ENCODE assay signal across 1 cellular context in the genomic region with DNA sequence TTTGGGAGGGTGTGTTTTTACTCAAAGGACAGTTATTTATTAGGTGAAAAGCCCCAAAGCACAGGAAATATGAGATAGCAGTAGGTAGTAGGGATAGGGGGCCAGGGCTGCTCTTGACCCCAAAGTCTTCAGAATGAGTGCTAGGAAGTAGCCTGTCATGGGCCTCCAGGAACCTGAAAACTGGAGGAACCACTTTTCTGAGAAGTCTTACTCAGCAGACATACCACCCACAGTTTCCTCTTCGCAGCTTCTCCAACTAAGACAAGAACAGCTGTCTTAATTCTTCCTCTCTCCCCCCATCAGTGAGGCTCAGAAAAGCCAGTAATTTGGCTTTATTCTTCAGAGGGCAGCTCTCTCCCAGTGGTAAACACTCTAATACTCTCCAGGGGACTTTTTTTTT.
TF ChIP-seq lines count a peak whose summit lies in the region.

No MANE protein-coding gene starts in this region.

TF ChIP-seq in K562, 482 proteins besides CTCF, POLR2A, EP300 and RAD21 (continued from another document):
- TF ChIP-seq MEF2D (tag; conservative IDR thresholded peaks at IDR 0.05; ENCODE audit: low read depth) (no peak), SMARCA4 (IDR thresholded peaks at IDR 0.05) (peak; percentile 52; the same call in 1 of the 2 replicates), TEAD4 (IDR thresholded peaks at IDR 0.05; ENCODE audit: low read length) (peak; percentile 27; the same call in 1 of the 2 replicates), TEAD4 (CRISPR knock-in tag; IDR thresholded peaks at IDR 0.05; ENCODE audit: borderline replicate concordance) (no peak), CREBBP (IDR thresholded peaks at IDR 0.05; ENCODE audit: low read depth, low read length) (no peak), MEIS2 (IDR thresholded peaks at IDR 0.05; ENCODE audit: partially characterized antibody) (peak; percentile 16), EHMT2 (IDR thresholded peaks at IDR 0.05) (0 out of 2 replicates have a peak, but pooled peaks have one; percentile 20), GATAD2A (IDR thresholded peaks at IDR 0.05) (no peak), STAT5A (IDR thresholded peaks at IDR 0.05; ENCODE audit: borderline replicate concordance, low read length) (peak; percentile 55; the same call in 1 of the 2 replicates), MAFF (IDR thresholded peaks at IDR 0.05; ENCODE audit: low read length) (peak; percentile 47; the same call in 1 of the 2 replicates), CCAR2 (IDR thresholded peaks at IDR 0.05; ENCODE audit: low read depth, low read length) (no peak), SMARCE1 (IDR thresholded peaks at IDR 0.05) (peak; percentile 54; the same call in 1 of the 2 replicates), EP400 (IDR thresholded peaks at IDR 0.05) (no peak), SMAD4 (CRISPR knock-in tag; conservative IDR thresholded peaks at IDR 0.05) (peak; percentile 51; the same call in 1 of the 2 replicates), C11orf30 (IDR thresholded peaks at IDR 0.05; ENCODE audit: low read depth) (peak; percentile 64), ZNF644 (tag; IDR thresholded peaks at IDR 0.05; ENCODE audit: low read depth) (no peak), PRMT5 (CRISPR knock-in tag; IDR thresholded peaks at IDR 0.05) (no peak), NFIC (IDR thresholded peaks at IDR 0.05) (0 out of 2 replicates have a peak, but pooled peaks have one; percentile 5), CSDE1 (IDR thresholded peaks at IDR 0.05) (no peak), HOXB6 (CRISPR knock-in tag; IDR thresholded peaks at IDR 0.05; ENCODE audit: borderline replicate concordance) (no peak), LARP7 (IDR thresholded peaks at IDR 0.05) (no peak), SPI1 (IDR thresholded peaks at IDR 0.05; ENCODE audit: borderline replicate concordance, low read depth, low read length) (no peak), ZNF445 (CRISPR knock-in tag; IDR thresholded peaks at IDR 0.05; ENCODE audit: low read depth) (no peak), DACH1 (IDR thresholded peaks at IDR 0.05; ENCODE audit: partially characterized antibody) (peak; percentile 69), SRSF9 (IDR thresholded peaks at IDR 0.05; ENCODE audit: borderline replicate concordance, low read depth, low read length) (no peak), MAFK (IDR thresholded peaks at IDR 0.05; ENCODE audit: low read length) (peak; percentile 57; the same call in 1 of the 2 replicates), BRF1 (IDR thresholded peaks at IDR 0.05; ENCODE audit: borderline replicate concordance, extremely low read depth, insufficient read length) (no peak), CBX8 (IDR thresholded peaks at IDR 0.05; ENCODE audit: borderline replicate concordance, extremely low read depth, low read depth, low read length, poor library complexity, severe bottlenecking) (no peak), HLTF (IDR thresholded peaks at IDR 0.05) (no peak), LEF1 (IDR thresholded peaks at IDR 0.05) (0 out of 2 replicates have a peak, but pooled peaks have one; percentile 27), TAF1 (IDR thresholded peaks at IDR 0.05; ENCODE audit: control insufficient read depth, extremely low read depth, insufficient read depth, low read length, severe bottlenecking) (no peak), SOX6 (IDR thresholded peaks at IDR 0.05) (0 out of 2 replicates have a peak, but pooled peaks have one; percentile 14), ZNF174 (CRISPR knock-in tag; IDR thresholded peaks at IDR 0.05) (no peak), STAG1 (CRISPR knock-in tag; IDR thresholded peaks at IDR 0.05; ENCODE audit: borderline replicate concordance) (no peak)
- TF ChIP-seq, protein P1, sequence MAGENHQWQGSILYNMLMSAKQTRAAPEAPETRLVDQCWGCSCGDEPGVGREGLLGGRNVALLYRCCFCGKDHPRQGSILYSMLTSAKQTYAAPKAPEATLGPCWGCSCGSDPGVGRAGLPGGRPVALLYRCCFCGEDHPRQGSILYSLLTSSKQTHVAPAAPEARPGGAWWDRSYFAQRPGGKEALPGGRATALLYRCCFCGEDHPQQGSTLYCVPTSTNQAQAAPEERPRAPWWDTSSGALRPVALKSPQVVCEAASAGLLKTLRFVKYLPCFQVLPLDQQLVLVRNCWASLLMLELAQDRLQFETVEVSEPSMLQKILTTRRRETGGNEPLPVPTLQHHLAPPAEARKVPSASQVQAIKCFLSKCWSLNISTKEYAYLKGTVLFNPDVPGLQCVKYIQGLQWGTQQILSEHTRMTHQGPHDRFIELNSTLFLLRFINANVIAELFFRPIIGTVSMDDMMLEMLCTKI (IDR thresholded peaks at IDR 0.05; ENCODE audit: partially characterized antibody) = no peak
- TF ChIP-seq, protein P2, sequence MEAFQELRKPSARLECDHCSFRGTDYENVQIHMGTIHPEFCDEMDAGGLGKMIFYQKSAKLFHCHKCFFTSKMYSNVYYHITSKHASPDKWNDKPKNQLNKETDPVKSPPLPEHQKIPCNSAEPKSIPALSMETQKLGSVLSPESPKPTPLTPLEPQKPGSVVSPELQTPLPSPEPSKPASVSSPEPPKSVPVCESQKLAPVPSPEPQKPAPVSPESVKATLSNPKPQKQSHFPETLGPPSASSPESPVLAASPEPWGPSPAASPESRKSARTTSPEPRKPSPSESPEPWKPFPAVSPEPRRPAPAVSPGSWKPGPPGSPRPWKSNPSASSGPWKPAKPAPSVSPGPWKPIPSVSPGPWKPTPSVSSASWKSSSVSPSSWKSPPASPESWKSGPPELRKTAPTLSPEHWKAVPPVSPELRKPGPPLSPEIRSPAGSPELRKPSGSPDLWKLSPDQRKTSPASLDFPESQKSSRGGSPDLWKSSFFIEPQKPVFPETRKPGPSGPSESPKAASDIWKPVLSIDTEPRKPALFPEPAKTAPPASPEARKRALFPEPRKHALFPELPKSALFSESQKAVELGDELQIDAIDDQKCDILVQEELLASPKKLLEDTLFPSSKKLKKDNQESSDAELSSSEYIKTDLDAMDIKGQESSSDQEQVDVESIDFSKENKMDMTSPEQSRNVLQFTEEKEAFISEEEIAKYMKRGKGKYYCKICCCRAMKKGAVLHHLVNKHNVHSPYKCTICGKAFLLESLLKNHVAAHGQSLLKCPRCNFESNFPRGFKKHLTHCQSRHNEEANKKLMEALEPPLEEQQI (IDR thresholded peaks at IDR 0.05) = 0 out of 2 replicates have a peak, but pooled peaks have one; percentile 36
- TF ChIP-seq, protein P3, sequence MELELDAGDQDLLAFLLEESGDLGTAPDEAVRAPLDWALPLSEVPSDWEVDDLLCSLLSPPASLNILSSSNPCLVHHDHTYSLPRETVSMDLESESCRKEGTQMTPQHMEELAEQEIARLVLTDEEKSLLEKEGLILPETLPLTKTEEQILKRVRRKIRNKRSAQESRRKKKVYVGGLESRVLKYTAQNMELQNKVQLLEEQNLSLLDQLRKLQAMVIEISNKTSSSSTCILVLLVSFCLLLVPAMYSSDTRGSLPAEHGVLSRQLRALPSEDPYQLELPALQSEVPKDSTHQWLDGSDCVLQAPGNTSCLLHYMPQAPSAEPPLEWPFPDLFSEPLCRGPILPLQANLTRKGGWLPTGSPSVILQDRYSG (tag; conservative IDR thresholded peaks at IDR 0.05; ENCODE audit: low read depth) = no peak
